1 cellular context compared by ENCODE assay signal in the genomic region with DNA sequence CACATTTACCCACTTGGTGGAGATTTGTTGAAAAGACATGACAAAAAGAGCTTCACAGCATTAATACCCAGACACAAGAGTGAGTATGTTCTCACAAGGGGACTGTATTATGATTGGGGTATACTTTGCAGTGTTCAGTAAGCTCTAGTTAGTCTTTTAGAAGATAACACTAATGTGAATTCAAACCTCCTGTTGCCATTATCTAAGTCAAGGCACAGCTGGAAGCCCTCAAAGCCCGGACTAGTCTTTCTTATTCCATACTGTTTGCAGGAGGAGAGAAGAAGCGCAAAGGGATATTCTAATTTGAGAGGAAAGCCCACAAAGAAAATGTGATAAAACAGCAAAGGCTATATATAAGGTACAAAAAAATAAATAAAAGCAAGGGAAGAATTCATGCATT.
TF ChIP-seq lines count a peak whose summit lies in the region.

No MANE protein-coding gene starts in this region.

TF ChIP-seq in WTC11, 78 proteins besides CTCF, POLR2A, EP300 and RAD21 (continued from another document):
- TF ChIP-seq, protein P1, sequence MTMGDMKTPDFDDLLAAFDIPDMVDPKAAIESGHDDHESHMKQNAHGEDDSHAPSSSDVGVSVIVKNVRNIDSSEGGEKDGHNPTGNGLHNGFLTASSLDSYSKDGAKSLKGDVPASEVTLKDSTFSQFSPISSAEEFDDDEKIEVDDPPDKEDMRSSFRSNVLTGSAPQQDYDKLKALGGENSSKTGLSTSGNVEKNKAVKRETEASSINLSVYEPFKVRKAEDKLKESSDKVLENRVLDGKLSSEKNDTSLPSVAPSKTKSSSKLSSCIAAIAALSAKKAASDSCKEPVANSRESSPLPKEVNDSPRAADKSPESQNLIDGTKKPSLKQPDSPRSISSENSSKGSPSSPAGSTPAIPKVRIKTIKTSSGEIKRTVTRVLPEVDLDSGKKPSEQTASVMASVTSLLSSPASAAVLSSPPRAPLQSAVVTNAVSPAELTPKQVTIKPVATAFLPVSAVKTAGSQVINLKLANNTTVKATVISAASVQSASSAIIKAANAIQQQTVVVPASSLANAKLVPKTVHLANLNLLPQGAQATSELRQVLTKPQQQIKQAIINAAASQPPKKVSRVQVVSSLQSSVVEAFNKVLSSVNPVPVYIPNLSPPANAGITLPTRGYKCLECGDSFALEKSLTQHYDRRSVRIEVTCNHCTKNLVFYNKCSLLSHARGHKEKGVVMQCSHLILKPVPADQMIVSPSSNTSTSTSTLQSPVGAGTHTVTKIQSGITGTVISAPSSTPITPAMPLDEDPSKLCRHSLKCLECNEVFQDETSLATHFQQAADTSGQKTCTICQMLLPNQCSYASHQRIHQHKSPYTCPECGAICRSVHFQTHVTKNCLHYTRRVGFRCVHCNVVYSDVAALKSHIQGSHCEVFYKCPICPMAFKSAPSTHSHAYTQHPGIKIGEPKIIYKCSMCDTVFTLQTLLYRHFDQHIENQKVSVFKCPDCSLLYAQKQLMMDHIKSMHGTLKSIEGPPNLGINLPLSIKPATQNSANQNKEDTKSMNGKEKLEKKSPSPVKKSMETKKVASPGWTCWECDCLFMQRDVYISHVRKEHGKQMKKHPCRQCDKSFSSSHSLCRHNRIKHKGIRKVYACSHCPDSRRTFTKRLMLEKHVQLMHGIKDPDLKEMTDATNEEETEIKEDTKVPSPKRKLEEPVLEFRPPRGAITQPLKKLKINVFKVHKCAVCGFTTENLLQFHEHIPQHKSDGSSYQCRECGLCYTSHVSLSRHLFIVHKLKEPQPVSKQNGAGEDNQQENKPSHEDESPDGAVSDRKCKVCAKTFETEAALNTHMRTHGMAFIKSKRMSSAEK (CRISPR knock-in tag; IDR thresholded peaks at IDR 0.05; ENCODE audit: borderline replicate concordance), result no peak
